Comparison of ENCODE assay signal across 22 cellular contexts in genomic region chr3:53883008-53883407, GRCh38. TPM values are rescaled to one million over a fixed set of nuclear protein-coding genes. Genes with fewer than 3 reads are reported as not detected.
A peak's percentile ranks its signal among the peaks of the same experiment; 100 is the strongest.
DNase-seq lines count a peak whose midpoint lies in the region; ATAC-seq lines count a peak whose summit lies in the region.
"Had no signal": no experiment of that assay in that cellular context is flagged by ENCODE, and none has a peak within 500 bp of the region (broad histone marks: within the 10 kb centered on the region; RNA-seq: fewer than 3 reads in every experiment).

No MANE protein-coding gene starts in this region.

- peak overlapping the region; percentile 96 for H3K4me3 Mint-ChIP-seq in T-helper 2 cell treated with Interferon-gamma antibody and Interleukin-4, amounts not matched to agents 5 μg/mL and 100 μg/mL, for 36 hours
- peak overlapping the region; percentile 100 for H3K4me3 Mint-ChIP-seq in CD4-positive, alpha-beta memory T cell
- H3K4me3 Mint-ChIP-seq in activated T-helper 1 cell treated with anti-CD3 and anti-CD28 coated beads, Interleukin-12 subunit alpha, Interleukin-12 subunit beta, Interleukin-2, Interleukin-4 antibody, amounts not matched to agents 30 ng/mL and 10 ng/mL and 1 ng/mL, durations not matched to agents 14 hours and 24 hours and 36 hours, result peak overlapping the region; percentile 99
- H3K4me3 Mint-ChIP-seq in natural killer cell treated with Interleukin-12 subunit alpha and Interleukin-12 subunit beta and Interleukin-15 and Interleukin-18, amount 100 ng/mL, for 72 hours, result peak overlapping the region; percentile 96

- H3K9me3 Mint-ChIP-seq in T-helper 2 cell treated with Interferon-gamma antibody and Interleukin-4, amounts not matched to agents 5 μg/mL and 100 μg/mL, for 36 hours, result no peaks in the 10 kb centered on the region
- H3K9me3 Mint-ChIP-seq in CD4-positive, alpha-beta memory T cell, result peaks cover 0 to 1% (median 0%) of the 10 kb centered on the region in 8 donors
- no peaks in the 10 kb centered on the region for H3K9me3 Mint-ChIP-seq in activated T-helper 1 cell treated with anti-CD3 and anti-CD28 coated beads, Interleukin-12 subunit alpha, Interleukin-12 subunit beta, Interleukin-2, Interleukin-4 antibody, amounts not matched to agents 30 ng/mL and 10 ng/mL and 1 ng/mL, durations not matched to agents 14 hours and 24 hours and 36 hours
- H3K9me3 Mint-ChIP-seq in natural killer cell treated with Interleukin-12 subunit alpha and Interleukin-12 subunit beta and Interleukin-15 and Interleukin-18, amount 100 ng/mL, for 72 hours, result no peaks in the 10 kb centered on the region

- H3K4me1 Mint-ChIP-seq in T-helper 2 cell treated with Interferon-gamma antibody and Interleukin-4, amounts not matched to agents 5 μg/mL and 100 μg/mL, for 36 hours (ENCODE audit: low read depth), result peaks cover 31% of the 10 kb centered on the region
- peaks cover 32 to 48% (median 40%) of the 10 kb centered on the region in 4 donors for H3K4me1 Mint-ChIP-seq in CD4-positive, alpha-beta memory T cell
- H3K4me1 Mint-ChIP-seq in activated T-helper 1 cell treated with anti-CD3 and anti-CD28 coated beads, Interleukin-12 subunit alpha, Interleukin-12 subunit beta, Interleukin-2, Interleukin-4 antibody, amounts not matched to agents 30 ng/mL and 10 ng/mL and 1 ng/mL, durations not matched to agents 14 hours and 24 hours and 36 hours (ENCODE audit: low read depth), result peaks cover 46% of the 10 kb centered on the region
- peaks cover 32 to 33% of the 10 kb centered on the region in 2 donors for H3K4me1 Mint-ChIP-seq in natural killer cell treated with Interleukin-12 subunit alpha and Interleukin-12 subunit beta and Interleukin-15 and Interleukin-18, amount 100 ng/mL, for 72 hours (ENCODE audit: low read depth in 2 of 2)

- no peaks in the 10 kb centered on the region for H3K27me3 ChIP-seq in CD4-positive, alpha-beta memory T cell (ENCODE audit: insufficient read depth, low read length)
- H3K27me3 ChIP-seq: BLaER1 treated with 17β-estradiol and CSF1 and Interleukin-3, amounts not matched to agents 10 nM and 100 nM; ovary; SJCRH30; transverse colon had no signal

- no peak overlapping the region for H3K4me3 ChIP-seq in CD4-positive, alpha-beta memory T cell (ENCODE audit: low read length in 2 of 2)

- intact Hi-C loops in CD4-positive, alpha-beta memory T cell (cut with micrococcal nuclease), result no loop called here
- intact Hi-C loops in activated T-helper 1 cell treated with anti-CD3 and anti-CD28 coated beads, Interleukin-12 subunit alpha, Interleukin-12 subunit beta, Interleukin-2, Interleukin-4 antibody, amounts not matched to agents 30 ng/mL and 10 ng/mL and 1 ng/mL, durations not matched to agents 14 hours and 24 hours and 36 hours (cut with micrococcal nuclease), result no loop called here
- intact Hi-C loops in Right ventricle myocardium inferior (cut with DNase I), result no loop called here

- H3K9me3 ChIP-seq in CD4-positive, alpha-beta memory T cell (ENCODE audit: control insufficient read depth in 1 of 2, low read length in 2 of 2), result no peaks in the 10 kb centered on the region
- H3K9me3 ChIP-seq: BLaER1 treated with 17β-estradiol and CSF1 and Interleukin-3, amounts not matched to agents 10 nM and 100 nM; ovary; SJCRH30; transverse colon had no signal

- H3K36me3 ChIP-seq in CD4-positive, alpha-beta memory T cell (ENCODE audit: insufficient read depth, low read length), result peaks cover 13% of the 10 kb centered on the region
- H3K36me3 ChIP-seq: ovary had no signal

- no peaks in the 10 kb centered on the region for H3K27me3 Mint-ChIP-seq in T-helper 2 cell treated with Interferon-gamma antibody and Interleukin-4, amounts not matched to agents 5 μg/mL and 100 μg/mL, for 36 hours (ENCODE audit: low read depth)
- no peaks in the 10 kb centered on the region for H3K27me3 Mint-ChIP-seq in CD4-positive, alpha-beta memory T cell
- H3K27me3 Mint-ChIP-seq in activated T-helper 1 cell treated with anti-CD3 and anti-CD28 coated beads, Interleukin-12 subunit alpha, Interleukin-12 subunit beta, Interleukin-2, Interleukin-4 antibody, amounts not matched to agents 30 ng/mL and 10 ng/mL and 1 ng/mL, durations not matched to agents 14 hours and 24 hours and 36 hours (ENCODE audit: insufficient read depth), result no peaks in the 10 kb centered on the region
- H3K27me3 Mint-ChIP-seq in natural killer cell treated with Interleukin-12 subunit alpha and Interleukin-12 subunit beta and Interleukin-15 and Interleukin-18, amount 100 ng/mL, for 72 hours, result no peaks in the 10 kb centered on the region

- H3K36me3 Mint-ChIP-seq in T-helper 2 cell treated with Interferon-gamma antibody and Interleukin-4, amounts not matched to agents 5 μg/mL and 100 μg/mL, for 36 hours (ENCODE audit: low read depth), result peaks cover 43% of the 10 kb centered on the region
- peaks cover 20 to 63% of the 10 kb centered on the region in 2 donors for H3K36me3 Mint-ChIP-seq in CD4-positive, alpha-beta memory T cell
- H3K36me3 Mint-ChIP-seq in activated T-helper 1 cell treated with anti-CD3 and anti-CD28 coated beads, Interleukin-12 subunit alpha, Interleukin-12 subunit beta, Interleukin-2, Interleukin-4 antibody, amounts not matched to agents 30 ng/mL and 10 ng/mL and 1 ng/mL, durations not matched to agents 14 hours and 24 hours and 36 hours (ENCODE audit: low read depth), result peaks cover 45% of the 10 kb centered on the region
- H3K36me3 Mint-ChIP-seq in natural killer cell treated with Interleukin-12 subunit alpha and Interleukin-12 subunit beta and Interleukin-15 and Interleukin-18, amount 100 ng/mL, for 72 hours, result peaks cover 28% of the 10 kb centered on the region

- POLR2A ChIA-PET in CD4-positive, alpha-beta memory T cell (lab: Charles Lee; ENCODE audit: partially characterized antibody), result interaction anchor here (4.1 kb wide), 1 partner anchor 9 kb away, joined by 63 read pairs; the partner anchor contains the start of gene SELENOK

- CTCF ChIA-PET in CD4-positive, alpha-beta memory T cell (lab: Charles Lee; ENCODE audit: partially characterized antibody), result no interaction called here

- no peak overlapping the region for H3K27ac ChIP-seq in CD4-positive, alpha-beta memory T cell (ENCODE audit: low read depth, low read length)
- H3K27ac ChIP-seq: ovary, SJCRH30 had no signal

- ATAC-seq in natural killer cell treated with Interleukin-12 subunit alpha and Interleukin-12 subunit beta and Interleukin-15 and Interleukin-18, amount 100 ng/mL, for 72 hours, result no peak
- no peak for ATAC-seq in Right ventricle myocardium inferior

- peak overlapping the region; percentile 99 for H3K27ac Mint-ChIP-seq in T-helper 2 cell treated with Interferon-gamma antibody and Interleukin-4, amounts not matched to agents 5 μg/mL and 100 μg/mL, for 36 hours
- peak overlapping the region; percentile 65 to 100 (median 100) for H3K27ac Mint-ChIP-seq in CD4-positive, alpha-beta memory T cell
- H3K27ac Mint-ChIP-seq in activated T-helper 1 cell treated with anti-CD3 and anti-CD28 coated beads, Interleukin-12 subunit alpha, Interleukin-12 subunit beta, Interleukin-2, Interleukin-4 antibody, amounts not matched to agents 30 ng/mL and 10 ng/mL and 1 ng/mL, durations not matched to agents 14 hours and 24 hours and 36 hours, result peak overlapping the region; percentile 78
- H3K27ac Mint-ChIP-seq in natural killer cell treated with Interleukin-12 subunit alpha and Interleukin-12 subunit beta and Interleukin-15 and Interleukin-18, amount 100 ng/mL, for 72 hours, result peak overlapping the region; percentile 55 to 89

- peaks cover 31% of the 10 kb centered on the region for H3K4me1 ChIP-seq in CD4-positive, alpha-beta memory T cell (ENCODE audit: insufficient read depth, low read length)
- H3K4me1 ChIP-seq: SJCRH30 had no signal

- no peak for DNase-seq in T-helper 2 cell treated with Interferon-gamma antibody and Interleukin-4, amounts not matched to agents 5 μg/mL and 100 μg/mL, for 36 hours (ENCODE audit: low spot score)
- DNase-seq in T-helper 2 cell (no peak), midbrain (lab: John Stamatoyannopoulos, UW) (no peak), DMS 273 (lab: John Stamatoyannopoulos, UW; ENCODE audit: unreplicated experiment) (no peak), Right ventricle myocardium inferior (ENCODE audit: missing footprints) (no peak)
- DNase-seq in CD4-positive, alpha-beta memory T cell, result no peak
- no peak for DNase-seq in activated T-helper 1 cell treated with anti-CD3 and anti-CD28 coated beads, Interleukin-12 subunit alpha, Interleukin-12 subunit beta, Interleukin-2, Interleukin-4 antibody, amounts not matched to agents 30 ng/mL and 10 ng/mL and 1 ng/mL, durations not matched to agents 14 hours and 24 hours and 36 hours (ENCODE audit: low spot score)
- DNase-seq in natural killer cell treated with Interleukin-12 subunit alpha and Interleukin-12 subunit beta and Interleukin-15 and Interleukin-18, amount 100 ng/mL, for 72 hours (ENCODE audit: low spot score), result no peak
- DNase-seq: 8988T; activated CD8-positive, alpha-beta memory T cell treated with anti-CD3 and anti-CD28 coated beads for 24 hours; DMS79 treated with DMSO at 0.1 percent for 48 hours; hypothalamus; kidney glomerular epithelial cell; NCI-H2081; NCI-H524 treated with DMSO at 0.1 percent for 48 hours; ovary; SJCRH30; stimulated activated CD4-positive, alpha-beta T cell treated with anti-CD3 and anti-CD28 coated beads, Interleukin-4, amount 100 ng/mL, for 1 hour; stimulated activated CD8-positive, alpha-beta memory T cell treated with anti-CD3 and anti-CD28 coated beads, Interleukin-4, amount 100 ng/mL, for 48 hours; transverse colon had no signal

RNA-seq across cellular contexts. Expression of gene ACTR8, which starts 1.1 kb away (rescaled TPM):
- 10 to 100 TPM; 37.7 to 38.1 TPM for total RNA-seq in CD4-positive, alpha-beta memory T cell
- polyA plus RNA-seq in CD4-positive, alpha-beta memory T cell, result 10 to 100 TPM; 13.1 to 24.7 TPM
- 41.9 and 46.9 TPM in 2 replicates for total RNA-seq in activated T-helper 1 cell treated with anti-CD3 and anti-CD28 coated beads, Interleukin-12 subunit alpha, Interleukin-12 subunit beta, Interleukin-2, Interleukin-4 antibody, amounts not matched to agents 30 ng/mL and 10 ng/mL and 1 ng/mL, durations not matched to agents 14 hours and 24 hours and 36 hours
- total RNA-seq in natural killer cell treated with Interleukin-12 subunit alpha and Interleukin-12 subunit beta and Interleukin-15 and Interleukin-18, amount 100 ng/mL, for 72 hours, result 10 to 100 TPM; 41.0 to 43.3 TPM
- 33.7 TPM for total RNA-seq in Right ventricle myocardium inferior

RNA-seq across cellular contexts. Expression of gene SELENOK, which starts 8.7 kb away (rescaled TPM):
- 10 to 100 TPM; 43.2 to 50.7 TPM for total RNA-seq in CD4-positive, alpha-beta memory T cell
- polyA plus RNA-seq in CD4-positive, alpha-beta memory T cell, result 100 to 1,000 TPM; 103 to 134 TPM
- total RNA-seq in activated T-helper 1 cell treated with anti-CD3 and anti-CD28 coated beads, Interleukin-12 subunit alpha, Interleukin-12 subunit beta, Interleukin-2, Interleukin-4 antibody, amounts not matched to agents 30 ng/mL and 10 ng/mL and 1 ng/mL, durations not matched to agents 14 hours and 24 hours and 36 hours, result 56.4 and 57.2 TPM in 2 replicates
- 10 to 100 TPM; 37.2 to 72.9 TPM for total RNA-seq in natural killer cell treated with Interleukin-12 subunit alpha and Interleukin-12 subunit beta and Interleukin-15 and Interleukin-18, amount 100 ng/mL, for 72 hours
- total RNA-seq in Right ventricle myocardium inferior, result 112 TPM

RNA-seq across cellular contexts. Expression of gene IL17RB, which starts 36.6 kb away (rescaled TPM):
- under 1 TPM; 0.64 to 0.87 TPM for total RNA-seq in CD4-positive, alpha-beta memory T cell
- 1 to 10 TPM in 1 of 2 donors, under 1 TPM in 1; 0.09 to 1.0 TPM for polyA plus RNA-seq in CD4-positive, alpha-beta memory T cell
- 0.91 and 1.2 TPM in 2 replicates for total RNA-seq in activated T-helper 1 cell treated with anti-CD3 and anti-CD28 coated beads, Interleukin-12 subunit alpha, Interleukin-12 subunit beta, Interleukin-2, Interleukin-4 antibody, amounts not matched to agents 30 ng/mL and 10 ng/mL and 1 ng/mL, durations not matched to agents 14 hours and 24 hours and 36 hours
- total RNA-seq in natural killer cell treated with Interleukin-12 subunit alpha and Interleukin-12 subunit beta and Interleukin-15 and Interleukin-18, amount 100 ng/mL, for 72 hours, result 1 to 10 TPM; 1.2 to 2.7 TPM
- 3.2 TPM for total RNA-seq in Right ventricle myocardium inferior
- total RNA-seq: mesenteric fat pad, SJCRH30 had no signal

RNA-seq across cellular contexts. Expression of gene CHDH, which starts 36.8 kb away (rescaled TPM):
- under 1 TPM; 0.23 to 0.47 TPM for total RNA-seq in CD4-positive, alpha-beta memory T cell
- under 1 TPM in 1 of 2 donors, not detected in 1; 0.67 TPM for polyA plus RNA-seq in CD4-positive, alpha-beta memory T cell
- 0.42 and 0.91 TPM in 2 replicates for total RNA-seq in activated T-helper 1 cell treated with anti-CD3 and anti-CD28 coated beads, Interleukin-12 subunit alpha, Interleukin-12 subunit beta, Interleukin-2, Interleukin-4 antibody, amounts not matched to agents 30 ng/mL and 10 ng/mL and 1 ng/mL, durations not matched to agents 14 hours and 24 hours and 36 hours
- total RNA-seq in natural killer cell treated with Interleukin-12 subunit alpha and Interleukin-12 subunit beta and Interleukin-15 and Interleukin-18, amount 100 ng/mL, for 72 hours, result under 1 TPM; 0.29 to 0.39 TPM
- total RNA-seq in Right ventricle myocardium inferior, result 11.0 TPM
